Comparison of ENCODE assay signal across 8 cellular contexts in genomic region chr6:3139090-3139903, GRCh38. TPM values are rescaled to one million over a fixed set of nuclear protein-coding genes. Genes with fewer than 3 reads are reported as not detected.
DNase-seq lines count a peak whose midpoint lies in the region; ATAC-seq and TF ChIP-seq lines count a peak whose summit lies in the region.

No MANE protein-coding gene starts in this region.

- TF ChIP-seq POLR2A in vagina (IDR thresholded peaks at IDR 0.05) = no peak
- TF ChIP-seq POLR2A in GM18505 (IDR thresholded peaks at IDR 0.05; ENCODE audit: borderline replicate concordance, extremely low read depth, insufficient read depth, insufficient read length) = no peak

- peaks cover 14% of the 10 kb centered on the region for H3K4me1 ChIP-seq in vagina

- H3K27ac ChIP-seq in VCaP = peak overlapping the region; percentile 73
- H3K27ac ChIP-seq in vagina = peak overlapping the region; percentile 20

- H3K36me3 ChIP-seq in vagina = peaks cover 0 to 40% of the 10 kb centered on the region in 2 donors

- intact Hi-C loops in vagina (cut with DNase I) = no loop called here

- H3K9me3 ChIP-seq in vagina = no peaks in the 10 kb centered on the region

- DNase-seq in DMS53 (lab: John Stamatoyannopoulos, UW) (peak; percentile 99), MV-4-11 (lab: John Stamatoyannopoulos, UW) (peak; percentile 88), kidney tubule cell (ENCODE audit: low spot score) (peak; percentile 83), vagina (ENCODE audit: extremely low spot score in 2 of 2) (no peak), NK-92 (lab: John Stamatoyannopoulos, UW; ENCODE audit: unreplicated experiment) (no peak)

- H3K27me3 ChIP-seq in vagina = no peaks in the 10 kb centered on the region

- no peak for TF ChIP-seq CTCF in VCaP (conservative IDR thresholded peaks at IDR 0.05)
- no peak for TF ChIP-seq CTCF in vagina (IDR thresholded peaks at IDR 0.05)

- no peak overlapping the region for H3K4me3 ChIP-seq in vagina

- no peak for ATAC-seq in GM18505 (IDR thresholded peaks at IDR 0.05; ENCODE audit: unreplicated experiment)
- ATAC-seq in HG02973 (IDR thresholded peaks at IDR 0.05; ENCODE audit: unreplicated experiment) = no peak

RNA-seq across cellular contexts. Expression of gene TUBB2A, which starts 18.0 kb away (rescaled TPM):
- total RNA-seq in vagina = 72.7 TPM

RNA-seq across cellular contexts. Expression of gene BPHL, which starts 20.8 kb away (rescaled TPM):
- total RNA-seq in vagina = 10.3 TPM

Comparison
In these comparisons a context has a peak if more than half of its experiments do, and no peak if none do; other contexts are left out.
1. DNase-seq: peak in DMS53 (single experiment), MV-4-11 (single experiment) and kidney tubule cell (single experiment); none in vagina (0 of 2) and NK-92 (single experiment).